8 cellular contexts compared by ENCODE assay signal in genomic region chr15:82261566-82262421, GRCh38. TPM values are rescaled to one million over a fixed set of nuclear protein-coding genes. Genes with fewer than 3 reads are reported as not detected.
A peak's percentile ranks its signal among the peaks of the same experiment; 100 is the strongest.
DNase-seq lines count a peak whose midpoint lies in the region; ATAC-seq and TF ChIP-seq lines count a peak whose summit lies in the region.
"Not testable (repeated sequence)": the region's sequence is repeated elsewhere in the genome, so short reads cannot be mapped to it uniquely, and the experiment has no call there.

No MANE protein-coding gene starts in this region.

- H3K36me3 ChIP-seq in SK-N-MC (ENCODE audit: insufficient read depth, low read length): peaks cover 11% of the 10 kb centered on the region; the same call in 1 of the 2 replicates
- peaks cover 0 to 28% (median 21%) of the 10 kb centered on the region in 9 donors for H3K36me3 ChIP-seq in heart left ventricle
- H3K36me3 ChIP-seq in neuronal stem cell (replicated peaks in 1 of 2; ENCODE audit: control insufficient read depth in 2 of 2, insufficient read depth in 2 of 2, low read length in 2 of 2): peaks cover 4 to 40% of the 10 kb centered on the region in 2 donors
- H3K36me3 ChIP-seq in thyroid gland: not testable (repeated sequence)

- not testable (repeated sequence) for H3K23ac ChIP-seq in neuronal stem cell (ENCODE audit: low read depth, low read length, poor library complexity)

- H4K8ac ChIP-seq in neuronal stem cell (ENCODE audit: low read depth, low read length): not testable (repeated sequence)

- not testable (repeated sequence) for H4K91ac ChIP-seq in neuronal stem cell (ENCODE audit: low read depth, low read length, poor library complexity)

- not testable (repeated sequence) for H2BK120ac ChIP-seq in neuronal stem cell (ENCODE audit: low read depth, low read length)

- TF ChIP-seq POLR2A in heart left ventricle (IDR thresholded peaks at IDR 0.05); thyroid gland (IDR thresholded peaks at IDR 0.05): not testable (repeated sequence)

- H3K27me3 ChIP-seq in heart left ventricle; neuronal stem cell (ENCODE audit: control insufficient read depth in 3 of 3, insufficient read depth in 3 of 3, low read depth in 1 of 3, low read length in 3 of 3); thyroid gland: not testable (repeated sequence)

- not testable (repeated sequence) for H2BK15ac ChIP-seq in neuronal stem cell (ENCODE audit: low read length)

- peak; percentile 13 to 63 (median 21) for ATAC-seq in heart left ventricle

- not testable (repeated sequence) for TF ChIP-seq CTCF in GM12864 (IDR thresholded peaks at IDR 0.05; ENCODE audit: low read depth, low read length, missing control alignments); heart left ventricle (IDR thresholded peaks at IDR 0.05); thyroid gland (IDR thresholded peaks at IDR 0.05)

- not testable (repeated sequence) for H3K14ac ChIP-seq in neuronal stem cell (ENCODE audit: low read length)

- H3K4me2 ChIP-seq in neuronal stem cell (ENCODE audit: insufficient read depth, low read length, poor library complexity, severe bottlenecking): peak overlapping the region; percentile 49

- intact Hi-C loops in heart left ventricle (cut with DNase I); thyroid gland (cut with DNase I): not testable (repeated sequence)

- H3K4ac ChIP-seq in neuronal stem cell (ENCODE audit: low read length): not testable (repeated sequence)

- H3K9ac ChIP-seq in SK-N-MC (ENCODE audit: insufficient read length) (peak overlapping the region; percentile 73), neuronal stem cell (ENCODE audit: low read depth, low read length, poor library complexity) (peak overlapping the region; percentile 90)

- H2BK12ac ChIP-seq in neuronal stem cell (ENCODE audit: low read length): not testable (repeated sequence)

- H3K27ac ChIP-seq in SK-N-MC: not testable (repeated sequence)
- peak overlapping the region in 11 of 12 donors; percentile 36 to 86 (median 80) for H3K27ac ChIP-seq in heart left ventricle
- H3K27ac ChIP-seq in neuronal stem cell (replicated peaks; ENCODE audit: low read length): peak overlapping the region; percentile 83
- peak overlapping the region in 2 of 3 donors; percentile 51 to 64 for H3K27ac ChIP-seq in thyroid gland

- H3K4me3 ChIP-seq in GM12864 (ENCODE audit: low read depth, low read length) (peak overlapping the region; percentile 88), SK-N-MC (peak overlapping the region; percentile 97), heart left ventricle (peak overlapping the region; percentile 73 to 97 (median 88)), neuronal stem cell (ENCODE audit: low read length in 2 of 2) (peak overlapping the region; percentile 87 to 96), thyroid gland (replicated peaks in 1 of 3) (peak overlapping the region; percentile 78 to 83 (median 82))

- not testable (repeated sequence) for H2BK5ac ChIP-seq in neuronal stem cell (ENCODE audit: low read length)

- peak overlapping the region; percentile 100 for H2AFZ ChIP-seq in neuronal stem cell (ENCODE audit: low read length)

- DNase-seq in GM12864 (ENCODE audit: low read depth); SK-N-MC (ENCODE audit: low read depth, low spot score): not testable (repeated sequence)
- DNase-seq in HCEC 1CT (peak; percentile 58), HuH-7.5 (ENCODE audit: low spot score) (peak; percentile 25), amniotic stem cell (lab: John Stamatoyannopoulos, UW) (peak; percentile 19), heart left ventricle (peak in 2 of 5 donors; percentile 24 to 38), neuronal stem cell (ENCODE audit: low spot score) (peak; percentile 6), thyroid gland (peak in 1 of 2 donors; percentile 11)

- WGBS in heart left ventricle, 4 donors: 3 to 7% (median 4%) methylated on average over 19 of the region's 19 CpGs
- WGBS in neuronal stem cell (ENCODE audit: extremely low coverage in 2 of 2, insufficient read length in 2 of 2, insufficient replicate concordance in 1 of 2), 2 donors: no CpG with 5 or more reads among the region's 19 CpGs
- WGBS in thyroid gland, 2 donors: 5 to 6% methylated on average over 18 to 19 of the region's 19 CpGs

- not testable (repeated sequence) for H3K9me3 ChIP-seq in SK-N-MC (ENCODE audit: low read depth, low read length); heart left ventricle; neuronal stem cell (replicated peaks in 1 of 2; ENCODE audit: control insufficient read depth in 2 of 2, insufficient read depth in 1 of 2, low read depth in 1 of 2, low read length in 2 of 2); thyroid gland

- not testable (repeated sequence) for H2AK5ac ChIP-seq in neuronal stem cell (ENCODE audit: low read depth, low read length)

- H3K79me1 ChIP-seq in neuronal stem cell (ENCODE audit: low read depth, low read length): not testable (repeated sequence)

- H3K18ac ChIP-seq in neuronal stem cell (ENCODE audit: low read length): peak overlapping the region; percentile 99

- peaks cover 0 to 31% (median 20%) of the 10 kb centered on the region in 12 donors for H3K4me1 ChIP-seq in heart left ventricle
- H3K4me1 ChIP-seq in neuronal stem cell (ENCODE audit: control insufficient read depth in 2 of 2, insufficient read depth in 1 of 2, low read depth in 1 of 2, low read length in 2 of 2): not testable (repeated sequence)
- peaks cover 6 to 15% of the 10 kb centered on the region in 2 donors for H3K4me1 ChIP-seq in thyroid gland

RNA-seq across cellular contexts. Expression of gene EFL1, which starts 0.7 kb away (rescaled TPM):
- total RNA-seq in heart left ventricle (10 to 100 TPM; 11.3 to 19.2 (median 16.1) TPM), thyroid gland (10 to 100 TPM; 10.3 to 29.8 (median 17.5) TPM)
- polyA plus RNA-seq in heart left ventricle: 10 to 100 TPM in 1 of 2 donors, 1 to 10 TPM in 1; 3.5 to 15.0 TPM
- polyA plus RNA-seq in neuronal stem cell (2013, experiment 1 of 2): 17.9 TPM
- 21.2 TPM for polyA plus RNA-seq in neuronal stem cell (2013, experiment 2 of 2)

RNA-seq across cellular contexts. Expression of gene SAXO2, which starts 0.8 kb away (rescaled TPM):
- 1 to 10 TPM in 8 of 9 donors, not detected in 1; 1.0 to 3.6 (median 2.7) TPM for total RNA-seq in heart left ventricle
- 1 to 10 TPM in 1 of 2 donors, under 1 TPM in 1; 0.32 to 1.6 TPM for polyA plus RNA-seq in heart left ventricle
- polyA plus RNA-seq in neuronal stem cell (2013, experiment 1 of 2): 4.6 TPM
- 4.8 TPM for polyA plus RNA-seq in neuronal stem cell (2013, experiment 2 of 2)
- 1 to 10 TPM in 2 of 4 donors, under 1 TPM in 1, not detected in 1; 0.81 to 2.4 (median 1.4) TPM for total RNA-seq in thyroid gland
